ENCODE assay signal across 22 cellular contexts in the genomic region with DNA sequence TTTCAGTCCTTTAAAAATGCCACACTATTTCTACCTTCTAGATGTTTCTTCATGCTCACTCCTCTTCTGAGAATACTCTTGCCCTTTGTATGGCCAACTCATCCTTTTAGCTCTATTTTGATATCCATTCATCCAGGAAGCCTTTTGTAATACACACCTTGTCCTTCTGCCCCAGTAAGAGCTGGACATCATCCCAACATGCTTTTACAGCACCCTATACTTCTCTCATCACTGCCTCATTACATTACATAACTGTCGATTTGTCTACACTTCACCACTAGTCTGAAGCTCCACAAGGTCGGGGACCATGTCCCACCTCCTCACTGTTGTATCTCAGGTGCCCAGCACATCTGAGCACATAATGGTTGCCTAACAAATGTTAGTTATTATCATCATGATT. TPM values are rescaled to one million over a fixed set of nuclear protein-coding genes. Genes with fewer than 3 reads are reported as not detected.
"Had no signal": no experiment of that assay in that cellular context is flagged by ENCODE, and none has a peak within 500 bp of the region (broad histone marks: within the 10 kb centered on the region; RNA-seq: fewer than 3 reads in every experiment).

No MANE protein-coding gene starts in this region.

- H3K36me3 ChIP-seq: esophagus muscularis mucosa, gastrocnemius medialis, heart right ventricle, neutrophil, right lobe of liver, spleen, thoracic aorta, uterus had no signal

- H3K27ac ChIP-seq: epithelial cell of prostate, esophagus muscularis mucosa, gastrocnemius medialis, heart right ventricle, neutrophil, psoas muscle, right lobe of liver, spleen, thoracic aorta, uterus had no signal

- H3K9me3 ChIP-seq: esophagus muscularis mucosa, gastrocnemius medialis, heart right ventricle, neutrophil, psoas muscle, right lobe of liver, spleen, thoracic aorta, uterus had no signal

- H3K4me1 ChIP-seq: esophagus muscularis mucosa, gastrocnemius medialis, heart right ventricle, psoas muscle, right lobe of liver, uterus had no signal

- DNase-seq: effector memory CD8-positive, alpha-beta T cell; gastrocnemius medialis; heart right ventricle; immature natural killer cell; kidney; left cardiac atrium; mesendoderm; naive thymus-derived CD8-positive, alpha-beta T cell; psoas muscle; retina; right lobe of liver; spleen; stimulated activated CD4-positive, alpha-beta T cell treated with anti-CD3 and anti-CD28 coated beads, Interleukin-15, amount 100 ng/mL, for 24 hours; stimulated activated CD4-positive, alpha-beta T cell treated with anti-CD3 and anti-CD28 coated beads, Interleukin-1b, Interleukin-23, amount 100 ng/mL, for 48 hours; stimulated activated CD4-positive, alpha-beta T cell treated with anti-CD3 and anti-CD28 coated beads, Interleukin-4, amount 100 ng/mL, for 24 hours; uterus had no signal

- H3K27me3 ChIP-seq: esophagus muscularis mucosa, gastrocnemius medialis, heart right ventricle, neutrophil, right lobe of liver, uterus had no signal

- FAIRE-seq: kidney had no signal

- ATAC-seq: effector memory CD8-positive, alpha-beta T cell; gastrocnemius medialis; heart right ventricle; left cardiac atrium; naive thymus-derived CD8-positive, alpha-beta T cell; psoas muscle; right lobe of liver; stimulated activated memory B cell treated with anti-CD40 and anti-IgM and Interleukin-4, amounts not matched to agents 10 μg/mL and 1 μg/mL and 100 μg/mL, for 72 hours had no signal

- H3K4me3 ChIP-seq: esophagus muscularis mucosa, gastrocnemius medialis, heart right ventricle, psoas muscle, right lobe of liver, spleen, thoracic aorta, uterus had no signal

RNA-seq across cellular contexts. Expression of a gene that starts 29.2 kb away (rescaled TPM):
- total RNA-seq: lung microvascular endothelial cell; naive thymus-derived CD8-positive, alpha-beta T cell; spleen had no signal
